In the genomic region with DNA sequence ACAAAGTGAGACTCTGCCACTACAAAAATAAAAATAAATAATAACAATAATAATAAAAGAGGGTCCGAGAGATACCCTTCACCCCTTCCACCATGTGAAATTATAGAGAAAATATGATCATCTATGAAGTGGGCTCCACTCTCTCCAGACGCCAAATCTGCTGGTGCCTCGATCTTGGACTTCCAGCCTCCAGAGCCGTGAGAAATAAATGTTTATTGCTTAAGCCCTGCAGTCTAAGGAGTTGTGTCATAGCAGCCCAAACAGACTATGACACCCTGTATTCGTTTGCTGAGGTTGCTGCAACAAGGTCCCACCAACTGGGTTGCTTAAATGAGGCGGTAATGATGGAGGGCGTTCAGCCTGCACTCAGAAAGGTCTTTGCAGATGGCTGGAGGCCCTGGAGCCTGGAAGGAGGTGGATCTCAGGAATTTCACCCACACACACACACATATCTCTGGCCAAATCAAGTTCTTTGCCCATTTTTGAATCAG, we compare ENCODE assay signal across 1 cellular context.
TF ChIP-seq lines count a peak whose summit lies in the region.

No MANE protein-coding gene starts in this region.

TF ChIP-seq in H1, 55 proteins besides CTCF, POLR2A, EP300 and RAD21:
- no peak for TF ChIP-seq SP4 (IDR thresholded peaks at IDR 0.05; ENCODE audit: low read length)
- no peak for TF ChIP-seq RXRA (IDR thresholded peaks at IDR 0.05; ENCODE audit: insufficient read depth, low read depth, low read length)
